In the genomic region with DNA sequence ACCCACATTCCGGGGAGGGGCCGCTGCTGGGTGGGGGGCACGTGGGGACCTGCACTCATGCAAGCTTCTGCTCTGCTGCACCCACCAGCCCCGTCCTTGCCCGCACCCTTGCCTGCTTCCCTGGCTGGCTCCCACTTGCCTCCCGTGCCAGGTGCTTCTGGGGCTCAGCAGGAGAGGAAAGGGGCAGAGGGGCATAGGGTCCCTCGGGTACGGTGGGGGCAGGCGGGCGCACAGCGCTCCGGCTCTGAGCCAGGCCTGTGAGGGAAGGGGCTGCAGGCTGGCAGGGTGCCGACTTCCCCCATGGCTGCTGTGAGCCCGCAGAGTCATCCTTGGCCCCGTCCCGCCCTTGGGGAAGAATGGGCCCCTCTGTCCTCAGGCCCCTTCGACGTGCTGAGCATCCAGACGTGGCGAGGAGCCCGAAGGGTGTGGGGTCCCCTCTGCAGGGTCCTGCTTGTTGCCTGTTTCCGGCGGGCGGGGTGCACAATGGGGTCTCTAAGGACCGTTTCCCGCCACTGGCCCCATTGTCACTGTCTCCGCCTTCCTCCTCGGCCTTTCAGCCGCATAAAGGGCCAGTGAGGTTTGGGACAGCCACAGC, we compare ENCODE assay signal across 2 cellular contexts.
TF ChIP-seq lines count a peak whose summit lies in the region.

No MANE protein-coding gene starts in this region.

TF ChIP-seq in HepG2, 621 proteins besides CTCF, POLR2A, EP300 and RAD21:
- TF ChIP-seq AGO1 (IDR thresholded peaks at IDR 0.05; ENCODE audit: low read depth, low read length, poor library complexity, severe bottlenecking) (peak; percentile 29), PAWR (CRISPR knock-in tag; IDR thresholded peaks at IDR 0.05; ENCODE audit: borderline replicate concordance) (no peak)
TF ChIP-seq in HepG2: peak in this region for 1.

TF ChIP-seq in neural cell, 6 proteins besides CTCF, POLR2A, EP300 and RAD21:
- TF ChIP-seq POLR2AphosphoS5 (IDR thresholded peaks at IDR 0.05): no peak
- TF ChIP-seq, protein P1, sequence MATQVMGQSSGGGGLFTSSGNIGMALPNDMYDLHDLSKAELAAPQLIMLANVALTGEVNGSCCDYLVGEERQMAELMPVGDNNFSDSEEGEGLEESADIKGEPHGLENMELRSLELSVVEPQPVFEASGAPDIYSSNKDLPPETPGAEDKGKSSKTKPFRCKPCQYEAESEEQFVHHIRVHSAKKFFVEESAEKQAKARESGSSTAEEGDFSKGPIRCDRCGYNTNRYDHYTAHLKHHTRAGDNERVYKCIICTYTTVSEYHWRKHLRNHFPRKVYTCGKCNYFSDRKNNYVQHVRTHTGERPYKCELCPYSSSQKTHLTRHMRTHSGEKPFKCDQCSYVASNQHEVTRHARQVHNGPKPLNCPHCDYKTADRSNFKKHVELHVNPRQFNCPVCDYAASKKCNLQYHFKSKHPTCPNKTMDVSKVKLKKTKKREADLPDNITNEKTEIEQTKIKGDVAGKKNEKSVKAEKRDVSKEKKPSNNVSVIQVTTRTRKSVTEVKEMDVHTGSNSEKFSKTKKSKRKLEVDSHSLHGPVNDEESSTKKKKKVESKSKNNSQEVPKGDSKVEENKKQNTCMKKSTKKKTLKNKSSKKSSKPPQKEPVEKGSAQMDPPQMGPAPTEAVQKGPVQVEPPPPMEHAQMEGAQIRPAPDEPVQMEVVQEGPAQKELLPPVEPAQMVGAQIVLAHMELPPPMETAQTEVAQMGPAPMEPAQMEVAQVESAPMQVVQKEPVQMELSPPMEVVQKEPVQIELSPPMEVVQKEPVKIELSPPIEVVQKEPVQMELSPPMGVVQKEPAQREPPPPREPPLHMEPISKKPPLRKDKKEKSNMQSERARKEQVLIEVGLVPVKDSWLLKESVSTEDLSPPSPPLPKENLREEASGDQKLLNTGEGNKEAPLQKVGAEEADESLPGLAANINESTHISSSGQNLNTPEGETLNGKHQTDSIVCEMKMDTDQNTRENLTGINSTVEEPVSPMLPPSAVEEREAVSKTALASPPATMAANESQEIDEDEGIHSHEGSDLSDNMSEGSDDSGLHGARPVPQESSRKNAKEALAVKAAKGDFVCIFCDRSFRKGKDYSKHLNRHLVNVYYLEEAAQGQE (IDR thresholded peaks at IDR 0.05; ENCODE audit: borderline replicate concordance): no peak
- TF ChIP-seq EZH2 (IDR thresholded peaks at IDR 0.05; ENCODE audit: borderline replicate concordance, insufficient read depth, low read length, poor library complexity, severe bottlenecking): no peak
- TF ChIP-seq TAF1 (IDR thresholded peaks at IDR 0.05; ENCODE audit: low read depth): no peak
- no peak for TF ChIP-seq SMC3 (conservative IDR thresholded peaks at IDR 0.05; ENCODE audit: poor library complexity)
- TF ChIP-seq MXI1 (conservative IDR thresholded peaks at IDR 0.05; ENCODE audit: poor library complexity, severe bottlenecking): no peak
